In genomic region chr6:145756170-145756662, GRCh38 we compare ENCODE assay signal across 8 cellular contexts. TPM values are rescaled to one million over a fixed set of nuclear protein-coding genes. Genes with fewer than 3 reads are reported as not detected.
DNase-seq lines count a peak whose midpoint lies in the region; TF ChIP-seq lines count a peak whose summit lies in the region.

No MANE protein-coding gene starts in this region.

- H3K4me3 ChIP-seq in A673 (ENCODE audit: low read depth, low read length, poor library complexity, severe bottlenecking): no peak overlapping the region

- H3K27ac ChIP-seq in A673 (ENCODE audit: low read depth, low read length, poor library complexity, severe bottlenecking): peak overlapping the region; percentile 80

- TF ChIP-seq CTCF in A673 (conservative IDR thresholded peaks at IDR 0.05; ENCODE audit: low read depth, low read length): no peak
- no peak for TF ChIP-seq CTCF in GM13977 (IDR thresholded peaks at IDR 0.05; ENCODE audit: extremely low read depth, insufficient read depth, missing control alignments)

- H3K9me3 ChIP-seq in A673 (ENCODE audit: low read depth, low read length, poor library complexity, severe bottlenecking): no peaks in the 10 kb centered on the region

- BruUV-seq in A673 (replicated peaks; lab: Mats Ljungman, UMichigan): no TSS peak

- H3K4me1 ChIP-seq in A673 (ENCODE audit: insufficient read depth, low read length, poor library complexity, severe bottlenecking): peaks cover 19% of the 10 kb centered on the region

- CTCF ChIA-PET in A673 (lab: Charles Lee): interaction anchor here (0.6 kb wide), 1 partner anchor 20 kb away, joined by 3 read pairs; no protein-coding TSS in a partner anchor

- intact Hi-C loops in A673 (cut with micrococcal nuclease; ENCODE audit: unreplicated experiment): no loop called here

- in situ Hi-C loops in GM13977 (cut with MboI; ENCODE audit: low pct_unique_long_range_greater_than_20kb, low sequenced_read_pairs, unreplicated experiment): no loop called here

- H3K36me3 ChIP-seq in A673 (ENCODE audit: insufficient read depth, low read length, poor library complexity, severe bottlenecking): no peaks in the 10 kb centered on the region

- H3K27me3 ChIP-seq in A673 (replicated peaks; ENCODE audit: insufficient read depth, low read depth, low read length, poor library complexity): no peaks in the 10 kb centered on the region

- DNase-seq in A673 (ENCODE audit: low spot score) (peak; percentile 96), HK-2 (ENCODE audit: unreplicated experiment) (peak; percentile 7), SK-N-DZ (ENCODE audit: low spot score) (peak; percentile 42), glomerular visceral epithelial cell (ENCODE audit: extremely low spot score) (peak; percentile 82), GM13977 (ENCODE audit: low spot score) (no peak), NK-92 (lab: John Stamatoyannopoulos, UW; ENCODE audit: unreplicated experiment) (no peak)
- no peak for DNase-seq in activated CD4-positive, alpha-beta T cell treated with anti-CD3 and anti-CD28 coated beads, Interleukin-2, amount 50 U/mL, for 1 hour
- DNase-seq in activated CD4-positive, alpha-beta T cell treated with anti-CD3 and anti-CD28 coated beads, Interleukin-2, amount 50 U/mL, for 48 hours: no peak

- POLR2A ChIA-PET in A673 (lab: Charles Lee; ENCODE audit: low non-redundant PET): interaction anchor here (0.6 kb wide), 1 partner anchor 1125 kb away, joined by 3 read pairs; no protein-coding TSS in a partner anchor

RNA-seq across cellular contexts. Expression of gene EPM2A, which starts 20.9 kb away (rescaled TPM):
- total RNA-seq in A673 (2021): 11.8 and 13.0 TPM in 2 replicates
- polyA plus RNA-seq in SK-N-DZ (2014; cell fraction: cytosol; rRNA removed): 7.1 and 10.6 TPM in 2 replicates
- polyA plus RNA-seq in SK-N-DZ (2014; cell fraction: nucleus; rRNA removed): 5.4 and 8.8 TPM in 2 replicates

RNA-seq across cellular contexts. Expression of gene FBXO30, which starts 58.4 kb away (rescaled TPM):
- total RNA-seq in A673 (2021): 10.9 and 12.2 TPM in 2 replicates
- polyA plus RNA-seq in SK-N-DZ (2014; cell fraction: cytosol; rRNA removed): 8.2 and 9.3 TPM in 2 replicates
- 8.1 and 8.7 TPM in 2 replicates for polyA plus RNA-seq in SK-N-DZ (2014; cell fraction: nucleus; rRNA removed)

Comparison
In these comparisons a context has a peak if more than half of its experiments do, and no peak if none do; other contexts are left out.
1. DNase-seq: peak in A673 (single experiment), HK-2 (single experiment), SK-N-DZ (single experiment) and glomerular visceral epithelial cell (single experiment); none in activated CD4-positive, alpha-beta T cell treated with anti-CD3 and anti-CD28 coated beads, Interleukin-2, amount 50 U/mL, for 1 hour (single experiment), GM13977 (single experiment), activated CD4-positive, alpha-beta T cell treated with anti-CD3 and anti-CD28 coated beads, Interleukin-2, amount 50 U/mL, for 48 hours (0 of 2) and NK-92 (single experiment).